ENCODE assay signal across 1 cellular context in the genomic region with DNA sequence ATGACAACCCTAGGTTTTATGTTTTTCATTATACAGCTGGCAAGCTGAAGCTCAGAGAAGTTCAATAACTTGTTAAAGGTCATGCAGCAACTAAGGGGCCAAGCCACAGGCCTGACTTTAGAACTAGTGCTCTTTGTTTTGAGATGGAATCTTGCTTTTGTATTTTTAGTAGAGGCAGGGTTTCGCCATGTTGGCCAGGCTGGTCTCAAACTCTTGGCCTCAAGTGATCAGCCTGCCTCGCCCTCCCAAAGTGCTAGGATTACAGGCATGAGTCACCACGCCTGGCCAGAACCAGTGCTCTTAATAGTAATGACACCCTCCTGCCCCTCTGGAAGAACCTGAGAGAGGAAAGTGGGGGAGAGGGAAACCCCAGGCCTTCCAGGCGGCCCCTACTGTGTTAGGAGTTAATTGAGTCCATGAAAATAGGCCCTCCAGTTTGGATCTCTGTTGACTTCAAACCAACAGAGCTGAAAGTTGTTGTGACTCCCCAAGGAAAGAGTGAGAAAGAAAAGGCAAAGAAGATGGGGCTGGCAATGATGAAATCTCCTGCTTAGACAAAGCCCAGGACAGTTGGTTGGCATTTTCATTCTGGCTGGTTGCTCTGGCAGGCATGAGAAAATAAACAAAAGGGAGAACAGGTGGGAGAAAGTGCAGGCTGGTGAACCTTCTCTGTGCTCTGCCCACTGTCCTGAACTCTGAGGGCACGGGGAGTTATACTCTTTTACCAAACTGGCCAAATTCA.
TF ChIP-seq lines count a peak whose summit lies in the region.

No MANE protein-coding gene starts in this region.

TF ChIP-seq in liver, 16 proteins besides CTCF, POLR2A, EP300 and RAD21:
- TF ChIP-seq GABPA (IDR thresholded peaks at IDR 0.05 in 1 of 2, conservative IDR thresholded peaks at IDR 0.05 in 1 of 2) (no peak), FOXA1 (IDR thresholded peaks at IDR 0.05) (no peak), TAF1 (conservative IDR thresholded peaks at IDR 0.05) (no peak), RXRA (IDR thresholded peaks at IDR 0.05) (peak; percentile 57 to 71), SP1 (IDR thresholded peaks at IDR 0.05) (no peak), ATF3 (IDR thresholded peaks at IDR 0.05) (peak; percentile 24), ZBTB33 (IDR thresholded peaks at IDR 0.05) (no peak), HNF4G (IDR thresholded peaks at IDR 0.05) (no peak), EGR1 (IDR thresholded peaks at IDR 0.05; ENCODE audit: low read depth in 2 of 2) (no peak), NR2F2 (IDR thresholded peaks at IDR 0.05) (no peak), REST (IDR thresholded peaks at IDR 0.05) (no peak), HNF4A (conservative IDR thresholded peaks at IDR 0.05) (peak; percentile 41 to 47), JUND (IDR thresholded peaks at IDR 0.05) (no peak), YY1 (IDR thresholded peaks at IDR 0.05) (no peak), FOXA2 (IDR thresholded peaks at IDR 0.05) (no peak)
- TF ChIP-seq, protein P1, sequence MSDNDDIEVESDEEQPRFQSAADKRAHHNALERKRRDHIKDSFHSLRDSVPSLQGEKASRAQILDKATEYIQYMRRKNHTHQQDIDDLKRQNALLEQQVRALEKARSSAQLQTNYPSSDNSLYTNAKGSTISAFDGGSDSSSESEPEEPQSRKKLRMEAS (IDR thresholded peaks at IDR 0.05) = peak; percentile 15
TF ChIP-seq in liver: peak in this region for 4.
